Comparison of ENCODE assay signal across 8 cellular contexts in genomic region chr15:48963524-48964113, GRCh38. TPM values are rescaled to one million over a fixed set of nuclear protein-coding genes. Genes with fewer than 3 reads are reported as not detected.
DNase-seq lines count a peak whose midpoint lies in the region; FAIRE-seq and TF ChIP-seq lines count a peak whose summit lies in the region.

Gene SHC4, minus strand, starts transcription at chr15:48963919. Its CDS starts 904 bp downstream, at chr15:48963015.

- dilution Hi-C loops in keratinocyte (cut with MboI; ENCODE audit: extremely low pct_ligation_motif_present, low sequenced_read_pairs), result no loop called here

- POLR2A ChIA-PET in RWPE1 (lab: Yijun Ruan, JAX; ENCODE audit: low non-redundant PET), result interaction anchor here (0.6 kb wide), 1 partner anchor 157 kb away, joined by 3 read pairs; no protein-coding TSS in a partner anchor

- peak within 1 kb of the TSS; percentile 80 for H3K4me3 Mint-ChIP-seq in activated T-cell treated with anti-CD3 and anti-CD28 coated beads, Interleukin-2, amount 50 U/mL, for 24 hours
- peak within 1 kb of the TSS; percentile 67 for H3K4me3 Mint-ChIP-seq in dendritic cell treated with granulocyte-macrophage colony-stimulating factor and Interleukin-4, amounts not matched to agents 40 ng/mL and 50 ng/mL, for 4 days

- H3K27me3 Mint-ChIP-seq in activated T-cell treated with anti-CD3 and anti-CD28 coated beads, Interleukin-2, amount 50 U/mL, for 24 hours, result peaks cover 65% of the 10 kb centered on the region
- H3K27me3 Mint-ChIP-seq in dendritic cell treated with granulocyte-macrophage colony-stimulating factor and Interleukin-4, amounts not matched to agents 40 ng/mL and 50 ng/mL, for 4 days, result peaks cover 47% of the 10 kb centered on the region

- peak within 1 kb of the TSS; percentile 41 to 79 (median 72) for H3K4me3 ChIP-seq in keratinocyte (ENCODE audit: control insufficient read depth in 2 of 3, extremely low read depth in 1 of 3, insufficient read depth in 2 of 3, low read depth in 1 of 3, low read length in 3 of 3)
- peak within 1 kb of the TSS; percentile 80 for H3K4me3 ChIP-seq in skeletal muscle satellite cell (ENCODE audit: low read length)

- H3K36me3 ChIP-seq in keratinocyte (ENCODE audit: control insufficient read depth in 2 of 2, extremely low read depth in 1 of 2, insufficient read depth in 2 of 2, low read length in 2 of 2) (no peaks in the 10 kb centered on the region), skeletal muscle satellite cell (ENCODE audit: insufficient read depth, low read length) (no peaks in the 10 kb centered on the region)

- H3K9me3 ChIP-seq in keratinocyte (ENCODE audit: control insufficient read depth, low read depth, low read length) (no peaks in the 10 kb centered on the region), skeletal muscle satellite cell (replicated peaks; ENCODE audit: low read length) (no peaks in the 10 kb centered on the region)

- peak; percentile 44 for DNase-seq in activated T-cell treated with anti-CD3 and anti-CD28 coated beads, Interleukin-2, amount 50 U/mL, for 24 hours
- DNase-seq in activated T-cell treated with anti-CD3 and anti-CD28 coated beads, Interleukin-2, amount 50 U/mL, for 1 hour, result no peak
- peak; percentile 68 for DNase-seq in HT-29 (ENCODE audit: low spot score)
- peak; percentile 92 for DNase-seq in RWPE1 (ENCODE audit: low spot score)
- DNase-seq in keratinocyte (ENCODE audit: low read depth, low spot score), result no peak
- DNase-seq in GF-D8 (lab: John Stamatoyannopoulos, UW), result no peak

- peak within 1 kb of the TSS; percentile 1 for H3K27ac Mint-ChIP-seq in activated T-cell treated with anti-CD3 and anti-CD28 coated beads, Interleukin-2, amount 50 U/mL, for 24 hours
- no peak within 1 kb of the TSS for H3K27ac Mint-ChIP-seq in dendritic cell treated with granulocyte-macrophage colony-stimulating factor and Interleukin-4, amounts not matched to agents 40 ng/mL and 50 ng/mL, for 4 days

- no peaks in the 10 kb centered on the region for H3K36me3 Mint-ChIP-seq in activated T-cell treated with anti-CD3 and anti-CD28 coated beads, Interleukin-2, amount 50 U/mL, for 24 hours (ENCODE audit: low read depth)
- no peaks in the 10 kb centered on the region for H3K36me3 Mint-ChIP-seq in dendritic cell treated with granulocyte-macrophage colony-stimulating factor and Interleukin-4, amounts not matched to agents 40 ng/mL and 50 ng/mL, for 4 days (ENCODE audit: low read depth)

- FAIRE-seq in keratinocyte (lab: Jason Lieb, UNC), result peak; percentile 76

- CTCF ChIA-PET in RWPE1 (lab: Yijun Ruan, JAX), result interaction anchor here (0.5 to 3.7 kb wide), 6 partner anchors 9 to 1101 kb away, joined by 3 to 37 read pairs (median 4); no protein-coding TSS in a partner anchor

- H3K9me3 Mint-ChIP-seq in activated T-cell treated with anti-CD3 and anti-CD28 coated beads, Interleukin-2, amount 50 U/mL, for 24 hours, result no peaks in the 10 kb centered on the region
- H3K9me3 Mint-ChIP-seq in dendritic cell treated with granulocyte-macrophage colony-stimulating factor and Interleukin-4, amounts not matched to agents 40 ng/mL and 50 ng/mL, for 4 days, result no peaks in the 10 kb centered on the region

- H3K79me2 ChIP-seq in keratinocyte (ENCODE audit: control insufficient read depth, insufficient read depth, low read length), result no peaks in the 10 kb centered on the region

- H3K4me1 ChIP-seq in keratinocyte (ENCODE audit: control insufficient read depth, extremely low read depth, insufficient read depth, low read length) (peaks cover 40% of the 10 kb centered on the region), skeletal muscle satellite cell (ENCODE audit: control insufficient read depth, insufficient read depth, low read length) (peaks cover 14% of the 10 kb centered on the region)

- H3K27me3 ChIP-seq in keratinocyte (ENCODE audit: control insufficient read depth, extremely low read depth, insufficient read depth, low read length) (peaks cover 7% of the 10 kb centered on the region), skeletal muscle satellite cell (ENCODE audit: control insufficient read depth, insufficient read depth, low read length) (no peaks in the 10 kb centered on the region)

- H3K27ac ChIP-seq in RWPE1 (peak within 1 kb of the TSS; percentile 36; the same call in 1 of the 2 replicates), keratinocyte (ENCODE audit: control insufficient read depth, insufficient read depth, low read length) (peak within 1 kb of the TSS; percentile 6)

- peaks cover 43% of the 10 kb centered on the region for H3K4me1 Mint-ChIP-seq in activated T-cell treated with anti-CD3 and anti-CD28 coated beads, Interleukin-2, amount 50 U/mL, for 24 hours (ENCODE audit: low read depth)
- peaks cover 23% of the 10 kb centered on the region for H3K4me1 Mint-ChIP-seq in dendritic cell treated with granulocyte-macrophage colony-stimulating factor and Interleukin-4, amounts not matched to agents 40 ng/mL and 50 ng/mL, for 4 days (ENCODE audit: low read depth)

- H4K20me1 ChIP-seq in keratinocyte (ENCODE audit: control insufficient read depth, extremely low read depth, insufficient read depth, low read length), result no peaks in the 10 kb centered on the region

- H3K4me2 ChIP-seq in keratinocyte (ENCODE audit: control insufficient read depth, extremely low read depth, insufficient read depth, low read depth, low read length), result peak within 1 kb of the TSS; percentile 93
- peak within 1 kb of the TSS; percentile 89 for H3K4me2 ChIP-seq in skeletal muscle satellite cell (ENCODE audit: low read length)

- H3K9me1 ChIP-seq in keratinocyte (ENCODE audit: control insufficient read depth, extremely low read depth, insufficient read depth, low read length), result no peaks in the 10 kb centered on the region

- intact Hi-C loops in dendritic cell treated with granulocyte-macrophage colony-stimulating factor and Interleukin-4, amounts not matched to agents 40 ng/mL and 50 ng/mL, for 4 days (cut with micrococcal nuclease), result loop anchor here (10.0 kb wide), 1 partner anchor 89 kb away; the partner anchor contains the start of gene EID1

- TF ChIP-seq CTCF in RWPE1 (conservative IDR thresholded peaks at IDR 0.05; ENCODE audit: low read depth) (peak; percentile 60), keratinocyte (optimal IDR thresholded peaks at IDR 0.05 in 1 of 3, IDR thresholded peaks at IDR 0.05 in 1 of 3, conservative IDR thresholded peaks at IDR 0.05 in 1 of 3; ENCODE audit: extremely low read depth in 1 of 3, insufficient read depth in 2 of 3, low read length in 3 of 3) (peak; percentile 19 to 53 (median 22))

- peak within 1 kb of the TSS; percentile 61 for H3K9ac ChIP-seq in keratinocyte (ENCODE audit: control insufficient read depth, extremely low read depth, insufficient read depth, low read length)
- H3K9ac ChIP-seq in skeletal muscle satellite cell (ENCODE audit: low read depth, low read length), result peak within 1 kb of the TSS; percentile 65

- peak within 1 kb of the TSS; percentile 95 for H2AFZ ChIP-seq in keratinocyte (ENCODE audit: control insufficient read depth, low read length)

RNA-seq across cellular contexts. Expression of gene SHC4, which starts in this region (rescaled TPM):
- not detected in 2 replicates for total RNA-seq in HT-29 (2014; rRNA removed; shearing (Covaris generic))
- 0.61 to 0.94 TPM (median 0.87 TPM) in 3 replicates for polyA plus RNA-seq in keratinocyte
- polyA plus RNA-seq in keratinocyte (2011; ENCODE audit: low read depth), result not detected
- polyA plus RNA-seq in keratinocyte (2011; cell fraction: cytosol; rRNA removed), result 0.79 and 0.86 TPM in 2 replicates
- 1.7 and 1.8 TPM in 2 replicates for polyA plus RNA-seq in keratinocyte (2011; cell fraction: nucleus; rRNA removed)
- polyA plus RNA-seq in keratinocyte (2012; ENCODE audit: low replicate concordance), result 1.0 TPM in 1 of 2 replicates, not detected in the other
- 0.66 to 2.1 TPM (median 0.69 TPM) in 3 replicates for polyA minus RNA-seq in keratinocyte
- polyA minus RNA-seq in keratinocyte (2011; cell fraction: cytosol; rRNA and poly(A)+ RNA removed), result 1.2 TPM
- 1.2 and 2.0 TPM in 2 replicates for polyA minus RNA-seq in keratinocyte (2011; cell fraction: nucleus; rRNA and poly(A)+ RNA removed)
- total RNA-seq in skeletal muscle satellite cell (2012; rRNA removed), result 0.87 and 1.3 TPM in 2 replicates

Comparison
In these comparisons a context has a peak if more than half of its experiments do, and no peak if none do; other contexts are left out.
1. DNase-seq: peak in activated T-cell treated with anti-CD3 and anti-CD28 coated beads, Interleukin-2, amount 50 U/mL, for 24 hours (single experiment) and RWPE1 (single experiment); none in activated T-cell treated with anti-CD3 and anti-CD28 coated beads, Interleukin-2, amount 50 U/mL, for 1 hour (single experiment), keratinocyte (single experiment) and GF-D8 (single experiment).
2. Peak in DNase-seq in HT-29; RNA of the gene not detected or under 1 TPM.